In the genomic region with DNA sequence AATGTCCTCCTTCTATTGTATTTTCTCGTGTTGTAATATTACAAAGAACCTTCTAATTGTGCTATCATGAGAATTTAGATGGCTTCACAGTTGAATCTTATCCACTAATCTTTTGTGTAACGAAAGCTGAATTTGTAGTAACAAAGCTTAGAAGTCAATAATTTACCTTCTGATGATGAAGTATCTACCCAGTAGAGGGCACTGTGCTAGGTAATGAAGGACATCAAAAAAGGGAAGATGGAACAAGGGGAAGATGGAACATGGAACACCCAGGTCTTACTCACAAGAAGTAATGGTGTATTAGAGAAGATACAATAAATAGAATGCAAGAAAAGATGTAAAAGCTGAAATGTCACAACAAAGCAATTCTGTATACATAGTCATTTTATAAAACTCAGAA, we compare ENCODE assay signal across 1 cellular context.
TF ChIP-seq lines count a peak whose summit lies in the region.

No MANE protein-coding gene starts in this region.

TF ChIP-seq in K562, 482 proteins besides CTCF, POLR2A, EP300 and RAD21 (continued from another document):
- TF ChIP-seq, protein P1, sequence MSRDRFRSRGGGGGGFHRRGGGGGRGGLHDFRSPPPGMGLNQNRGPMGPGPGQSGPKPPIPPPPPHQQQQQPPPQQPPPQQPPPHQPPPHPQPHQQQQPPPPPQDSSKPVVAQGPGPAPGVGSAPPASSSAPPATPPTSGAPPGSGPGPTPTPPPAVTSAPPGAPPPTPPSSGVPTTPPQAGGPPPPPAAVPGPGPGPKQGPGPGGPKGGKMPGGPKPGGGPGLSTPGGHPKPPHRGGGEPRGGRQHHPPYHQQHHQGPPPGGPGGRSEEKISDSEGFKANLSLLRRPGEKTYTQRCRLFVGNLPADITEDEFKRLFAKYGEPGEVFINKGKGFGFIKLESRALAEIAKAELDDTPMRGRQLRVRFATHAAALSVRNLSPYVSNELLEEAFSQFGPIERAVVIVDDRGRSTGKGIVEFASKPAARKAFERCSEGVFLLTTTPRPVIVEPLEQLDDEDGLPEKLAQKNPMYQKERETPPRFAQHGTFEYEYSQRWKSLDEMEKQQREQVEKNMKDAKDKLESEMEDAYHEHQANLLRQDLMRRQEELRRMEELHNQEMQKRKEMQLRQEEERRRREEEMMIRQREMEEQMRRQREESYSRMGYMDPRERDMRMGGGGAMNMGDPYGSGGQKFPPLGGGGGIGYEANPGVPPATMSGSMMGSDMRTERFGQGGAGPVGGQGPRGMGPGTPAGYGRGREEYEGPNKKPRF (IDR thresholded peaks at IDR 0.05; ENCODE audit: low read depth, low read length), result no peak
- TF ChIP-seq ZNF239 (CRISPR knock-in tag; IDR thresholded peaks at IDR 0.05) (no peak), BCL6 (CRISPR knock-in tag; IDR thresholded peaks at IDR 0.05) (no peak), TAF1 (IDR thresholded peaks at IDR 0.05; ENCODE audit: control insufficient read depth, extremely low read depth, insufficient read depth, low read length, severe bottlenecking) (no peak), KAT7 (CRISPR knock-in tag; IDR thresholded peaks at IDR 0.05; ENCODE audit: borderline replicate concordance) (no peak), SMAD2 (IDR thresholded peaks at IDR 0.05; ENCODE audit: low read depth, low read length) (no peak), TGIF2 (CRISPR knock-in tag; IDR thresholded peaks at IDR 0.05) (no peak), BRD4 (IDR thresholded peaks at IDR 0.05) (no peak), FOXK1 (CRISPR knock-in tag; IDR thresholded peaks at IDR 0.05; ENCODE audit: borderline replicate concordance) (no peak), RNF2 (IDR thresholded peaks at IDR 0.05) (no peak), CCNT2 (IDR thresholded peaks at IDR 0.05; ENCODE audit: borderline replicate concordance, extremely low read depth, insufficient read length, low read depth, low read length) (no peak)
- TF ChIP-seq, protein P2, sequence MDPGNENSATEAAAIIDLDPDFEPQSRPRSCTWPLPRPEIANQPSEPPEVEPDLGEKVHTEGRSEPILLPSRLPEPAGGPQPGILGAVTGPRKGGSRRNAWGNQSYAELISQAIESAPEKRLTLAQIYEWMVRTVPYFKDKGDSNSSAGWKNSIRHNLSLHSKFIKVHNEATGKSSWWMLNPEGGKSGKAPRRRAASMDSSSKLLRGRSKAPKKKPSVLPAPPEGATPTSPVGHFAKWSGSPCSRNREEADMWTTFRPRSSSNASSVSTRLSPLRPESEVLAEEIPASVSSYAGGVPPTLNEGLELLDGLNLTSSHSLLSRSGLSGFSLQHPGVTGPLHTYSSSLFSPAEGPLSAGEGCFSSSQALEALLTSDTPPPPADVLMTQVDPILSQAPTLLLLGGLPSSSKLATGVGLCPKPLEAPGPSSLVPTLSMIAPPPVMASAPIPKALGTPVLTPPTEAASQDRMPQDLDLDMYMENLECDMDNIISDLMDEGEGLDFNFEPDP (CRISPR knock-in tag; IDR thresholded peaks at IDR 0.05), result no peak
- TF ChIP-seq, protein P3, sequence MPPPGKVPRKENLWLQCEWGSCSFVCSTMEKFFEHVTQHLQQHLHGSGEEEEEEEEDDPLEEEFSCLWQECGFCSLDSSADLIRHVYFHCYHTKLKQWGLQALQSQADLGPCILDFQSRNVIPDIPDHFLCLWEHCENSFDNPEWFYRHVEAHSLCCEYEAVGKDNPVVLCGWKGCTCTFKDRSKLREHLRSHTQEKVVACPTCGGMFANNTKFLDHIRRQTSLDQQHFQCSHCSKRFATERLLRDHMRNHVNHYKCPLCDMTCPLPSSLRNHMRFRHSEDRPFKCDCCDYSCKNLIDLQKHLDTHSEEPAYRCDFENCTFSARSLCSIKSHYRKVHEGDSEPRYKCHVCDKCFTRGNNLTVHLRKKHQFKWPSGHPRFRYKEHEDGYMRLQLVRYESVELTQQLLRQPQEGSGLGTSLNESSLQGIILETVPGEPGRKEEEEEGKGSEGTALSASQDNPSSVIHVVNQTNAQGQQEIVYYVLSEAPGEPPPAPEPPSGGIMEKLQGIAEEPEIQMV (tag; conservative IDR thresholded peaks at IDR 0.05; ENCODE audit: low read depth), result no peak
- TF ChIP-seq, protein P4, sequence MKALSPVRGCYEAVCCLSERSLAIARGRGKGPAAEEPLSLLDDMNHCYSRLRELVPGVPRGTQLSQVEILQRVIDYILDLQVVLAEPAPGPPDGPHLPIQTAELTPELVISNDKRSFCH (CRISPR knock-in tag; IDR thresholded peaks at IDR 0.05), result no peak
- TF ChIP-seq, protein P4 (tag; IDR thresholded peaks at IDR 0.05), result no peak
- TF ChIP-seq, protein P5, sequence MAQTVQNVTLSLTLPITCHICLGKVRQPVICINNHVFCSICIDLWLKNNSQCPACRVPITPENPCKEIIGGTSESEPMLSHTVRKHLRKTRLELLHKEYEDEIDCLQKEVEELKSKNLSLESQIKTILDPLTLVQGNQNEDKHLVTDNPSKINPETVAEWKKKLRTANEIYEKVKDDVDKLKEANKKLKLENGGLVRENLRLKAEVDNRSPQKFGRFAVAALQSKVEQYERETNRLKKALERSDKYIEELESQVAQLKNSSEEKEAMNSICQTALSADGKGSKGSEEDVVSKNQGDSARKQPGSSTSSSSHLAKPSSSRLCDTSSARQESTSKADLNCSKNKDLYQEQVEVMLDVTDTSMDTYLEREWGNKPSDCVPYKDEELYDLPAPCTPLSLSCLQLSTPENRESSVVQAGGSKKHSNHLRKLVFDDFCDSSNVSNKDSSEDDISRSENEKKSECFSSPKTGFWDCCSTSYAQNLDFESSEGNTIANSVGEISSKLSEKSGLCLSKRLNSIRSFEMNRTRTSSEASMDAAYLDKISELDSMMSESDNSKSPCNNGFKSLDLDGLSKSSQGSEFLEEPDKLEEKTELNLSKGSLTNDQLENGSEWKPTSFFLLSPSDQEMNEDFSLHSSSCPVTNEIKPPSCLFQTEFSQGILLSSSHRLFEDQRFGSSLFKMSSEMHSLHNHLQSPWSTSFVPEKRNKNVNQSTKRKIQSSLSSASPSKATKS (CRISPR knock-in tag; IDR thresholded peaks at IDR 0.05), result no peak
- TF ChIP-seq, protein P6, sequence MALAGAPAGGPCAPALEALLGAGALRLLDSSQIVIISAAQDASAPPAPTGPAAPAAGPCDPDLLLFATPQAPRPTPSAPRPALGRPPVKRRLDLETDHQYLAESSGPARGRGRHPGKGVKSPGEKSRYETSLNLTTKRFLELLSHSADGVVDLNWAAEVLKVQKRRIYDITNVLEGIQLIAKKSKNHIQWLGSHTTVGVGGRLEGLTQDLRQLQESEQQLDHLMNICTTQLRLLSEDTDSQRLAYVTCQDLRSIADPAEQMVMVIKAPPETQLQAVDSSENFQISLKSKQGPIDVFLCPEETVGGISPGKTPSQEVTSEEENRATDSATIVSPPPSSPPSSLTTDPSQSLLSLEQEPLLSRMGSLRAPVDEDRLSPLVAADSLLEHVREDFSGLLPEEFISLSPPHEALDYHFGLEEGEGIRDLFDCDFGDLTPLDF (CRISPR knock-in tag; IDR thresholded peaks at IDR 0.05), result no peak
- TF ChIP-seq, protein P7, sequence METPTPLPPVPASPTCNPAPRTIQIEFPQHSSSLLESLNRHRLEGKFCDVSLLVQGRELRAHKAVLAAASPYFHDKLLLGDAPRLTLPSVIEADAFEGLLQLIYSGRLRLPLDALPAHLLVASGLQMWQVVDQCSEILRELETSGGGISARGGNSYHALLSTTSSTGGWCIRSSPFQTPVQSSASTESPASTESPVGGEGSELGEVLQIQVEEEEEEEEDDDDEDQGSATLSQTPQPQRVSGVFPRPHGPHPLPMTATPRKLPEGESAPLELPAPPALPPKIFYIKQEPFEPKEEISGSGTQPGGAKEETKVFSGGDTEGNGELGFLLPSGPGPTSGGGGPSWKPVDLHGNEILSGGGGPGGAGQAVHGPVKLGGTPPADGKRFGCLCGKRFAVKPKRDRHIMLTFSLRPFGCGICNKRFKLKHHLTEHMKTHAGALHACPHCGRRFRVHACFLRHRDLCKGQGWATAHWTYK (CRISPR knock-in tag; IDR thresholded peaks at IDR 0.05), result no peak
- TF ChIP-seq, protein P8, sequence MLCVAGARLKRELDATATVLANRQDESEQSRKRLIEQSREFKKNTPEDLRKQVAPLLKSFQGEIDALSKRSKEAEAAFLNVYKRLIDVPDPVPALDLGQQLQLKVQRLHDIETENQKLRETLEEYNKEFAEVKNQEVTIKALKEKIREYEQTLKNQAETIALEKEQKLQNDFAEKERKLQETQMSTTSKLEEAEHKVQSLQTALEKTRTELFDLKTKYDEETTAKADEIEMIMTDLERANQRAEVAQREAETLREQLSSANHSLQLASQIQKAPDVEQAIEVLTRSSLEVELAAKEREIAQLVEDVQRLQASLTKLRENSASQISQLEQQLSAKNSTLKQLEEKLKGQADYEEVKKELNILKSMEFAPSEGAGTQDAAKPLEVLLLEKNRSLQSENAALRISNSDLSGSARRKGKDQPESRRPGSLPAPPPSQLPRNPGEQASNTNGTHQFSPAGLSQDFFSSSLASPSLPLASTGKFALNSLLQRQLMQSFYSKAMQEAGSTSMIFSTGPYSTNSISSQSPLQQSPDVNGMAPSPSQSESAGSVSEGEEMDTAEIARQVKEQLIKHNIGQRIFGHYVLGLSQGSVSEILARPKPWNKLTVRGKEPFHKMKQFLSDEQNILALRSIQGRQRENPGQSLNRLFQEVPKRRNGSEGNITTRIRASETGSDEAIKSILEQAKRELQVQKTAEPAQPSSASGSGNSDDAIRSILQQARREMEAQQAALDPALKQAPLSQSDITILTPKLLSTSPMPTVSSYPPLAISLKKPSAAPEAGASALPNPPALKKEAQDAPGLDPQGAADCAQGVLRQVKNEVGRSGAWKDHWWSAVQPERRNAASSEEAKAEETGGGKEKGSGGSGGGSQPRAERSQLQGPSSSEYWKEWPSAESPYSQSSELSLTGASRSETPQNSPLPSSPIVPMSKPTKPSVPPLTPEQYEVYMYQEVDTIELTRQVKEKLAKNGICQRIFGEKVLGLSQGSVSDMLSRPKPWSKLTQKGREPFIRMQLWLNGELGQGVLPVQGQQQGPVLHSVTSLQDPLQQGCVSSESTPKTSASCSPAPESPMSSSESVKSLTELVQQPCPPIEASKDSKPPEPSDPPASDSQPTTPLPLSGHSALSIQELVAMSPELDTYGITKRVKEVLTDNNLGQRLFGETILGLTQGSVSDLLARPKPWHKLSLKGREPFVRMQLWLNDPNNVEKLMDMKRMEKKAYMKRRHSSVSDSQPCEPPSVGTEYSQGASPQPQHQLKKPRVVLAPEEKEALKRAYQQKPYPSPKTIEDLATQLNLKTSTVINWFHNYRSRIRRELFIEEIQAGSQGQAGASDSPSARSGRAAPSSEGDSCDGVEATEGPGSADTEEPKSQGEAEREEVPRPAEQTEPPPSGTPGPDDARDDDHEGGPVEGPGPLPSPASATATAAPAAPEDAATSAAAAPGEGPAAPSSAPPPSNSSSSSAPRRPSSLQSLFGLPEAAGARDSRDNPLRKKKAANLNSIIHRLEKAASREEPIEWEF (CRISPR knock-in tag; IDR thresholded peaks at IDR 0.05), result no peak
